ENCODE assay signal across 1 cellular context in genomic region chr20:62794007-62794724, GRCh38.
TF ChIP-seq lines count a peak whose summit lies in the region.

No MANE protein-coding gene starts in this region.

TF ChIP-seq in HepG2, 621 proteins besides CTCF, POLR2A, EP300 and RAD21 (continued from another document and continues in another):
- no peak; the same call in 1 of the 2 replicates for TF ChIP-seq ETS1 (CRISPR knock-in tag; IDR thresholded peaks at IDR 0.05)
- peak; percentile 90 for TF ChIP-seq ZIK1 (CRISPR knock-in tag; IDR thresholded peaks at IDR 0.05; ENCODE audit: borderline replicate concordance, low read depth)
- peak; percentile 88 for TF ChIP-seq ZSCAN29 (CRISPR knock-in tag; conservative IDR thresholded peaks at IDR 0.05)
- TF ChIP-seq MZF1 (CRISPR knock-in tag; IDR thresholded peaks at IDR 0.05; ENCODE audit: borderline replicate concordance) = no peak; the same call in 1 of the 2 replicates
- TF ChIP-seq TIGD3 (CRISPR knock-in tag; IDR thresholded peaks at IDR 0.05; ENCODE audit: borderline replicate concordance) = 0 out of 2 replicates have a peak, but pooled peaks have one; percentile 69
- TF ChIP-seq ARNT2 (CRISPR knock-in tag; IDR thresholded peaks at IDR 0.05; ENCODE audit: low read depth) = peak; percentile 51
- TF ChIP-seq GABPB1 (CRISPR knock-in tag; IDR thresholded peaks at IDR 0.05) = peak; percentile 82
- no peak for TF ChIP-seq ZBTB25 (CRISPR knock-in tag; IDR thresholded peaks at IDR 0.05)
- TF ChIP-seq RFXANK (CRISPR knock-in tag; IDR thresholded peaks at IDR 0.05) = no peak
- no peak for TF ChIP-seq CEBPG (CRISPR knock-in tag; IDR thresholded peaks at IDR 0.05)
- TF ChIP-seq ZFP36L2 (CRISPR knock-in tag; IDR thresholded peaks at IDR 0.05) = no peak
- TF ChIP-seq ZNF503 (CRISPR knock-in tag; IDR thresholded peaks at IDR 0.05) = no peak
- TF ChIP-seq ZBTB46 (CRISPR knock-in tag; IDR thresholded peaks at IDR 0.05; ENCODE audit: borderline replicate concordance) = 0 out of 2 replicates have a peak, but pooled peaks have one; percentile 91
- TF ChIP-seq ADNP (CRISPR knock-in tag; IDR thresholded peaks at IDR 0.05) = no peak; the same call in 1 of the 2 replicates
- no peak for TF ChIP-seq HMG20B (CRISPR knock-in tag; conservative IDR thresholded peaks at IDR 0.05)
- TF ChIP-seq ZBTB2 (CRISPR knock-in tag; IDR thresholded peaks at IDR 0.05; ENCODE audit: low read depth) = no peak; the same call in 1 of the 2 replicates
- no peak; the same call in 1 of the 2 replicates for TF ChIP-seq MLX (CRISPR knock-in tag; IDR thresholded peaks at IDR 0.05)
- no peak for TF ChIP-seq ZHX1 (CRISPR knock-in tag; IDR thresholded peaks at IDR 0.05; ENCODE audit: low read depth)
- TF ChIP-seq SNAI1 (CRISPR knock-in tag; IDR thresholded peaks at IDR 0.05; ENCODE audit: borderline replicate concordance) = peak; percentile 73; the same call in 1 of the 2 replicates
- TF ChIP-seq ZNF292 (CRISPR knock-in tag; IDR thresholded peaks at IDR 0.05; ENCODE audit: borderline replicate concordance, low read depth) = no peak
- TF ChIP-seq JUNB (CRISPR knock-in tag; IDR thresholded peaks at IDR 0.05; ENCODE audit: borderline replicate concordance) = no peak
- TF ChIP-seq ZNF350 (CRISPR knock-in tag; IDR thresholded peaks at IDR 0.05; ENCODE audit: borderline replicate concordance, low read depth) = peak; percentile 50
- TF ChIP-seq ARNT (IDR thresholded peaks at IDR 0.05) = no peak
- TF ChIP-seq ZNF512B (CRISPR knock-in tag; IDR thresholded peaks at IDR 0.05; ENCODE audit: borderline replicate concordance) = no peak
- no peak for TF ChIP-seq TCF7L2 (IDR thresholded peaks at IDR 0.05; ENCODE audit: low read depth, low read length)
- peak; percentile 90 for TF ChIP-seq TAF1 (CRISPR knock-in tag; IDR thresholded peaks at IDR 0.05)
- TF ChIP-seq ZNF414 (CRISPR knock-in tag; IDR thresholded peaks at IDR 0.05) = no peak; the same call in 1 of the 2 replicates
- no peak for TF ChIP-seq HNF4G (IDR thresholded peaks at IDR 0.05; ENCODE audit: borderline replicate concordance, low read depth, low read length)
- peak; percentile 63; the same call in 1 of the 2 replicates for TF ChIP-seq HNF4G (CRISPR knock-in tag; IDR thresholded peaks at IDR 0.05; ENCODE audit: borderline replicate concordance, low read depth)
- TF ChIP-seq CCAR2 (optimal IDR thresholded peaks at IDR 0.05; ENCODE audit: low read depth, low read length) = no peak
- TF ChIP-seq ZNF343 (CRISPR knock-in tag; IDR thresholded peaks at IDR 0.05) = peak; percentile 92
- no peak for TF ChIP-seq XRCC5 (optimal IDR thresholded peaks at IDR 0.05; ENCODE audit: low read length)
- no peak for TF ChIP-seq ZFAT (CRISPR knock-in tag; conservative IDR thresholded peaks at IDR 0.05)
- TF ChIP-seq ZBTB21 (CRISPR knock-in tag; IDR thresholded peaks at IDR 0.05) = no peak; the same call in 1 of the 2 replicates
- TF ChIP-seq ZNF101 (CRISPR knock-in tag; IDR thresholded peaks at IDR 0.05; ENCODE audit: borderline replicate concordance, low read depth) = no peak
- TF ChIP-seq EHMT2 (IDR thresholded peaks at IDR 0.05; ENCODE audit: borderline replicate concordance, low read depth, low read length) = no peak
- TF ChIP-seq ZNF598 (CRISPR knock-in tag; IDR thresholded peaks at IDR 0.05; ENCODE audit: borderline replicate concordance) = no peak; the same call in 1 of the 2 replicates
- peak; percentile 25; the same call in 1 of the 2 replicates for TF ChIP-seq ZBTB4 (CRISPR knock-in tag; IDR thresholded peaks at IDR 0.05; ENCODE audit: borderline replicate concordance)
- 0 out of 2 replicates have a peak, but pooled peaks have one; percentile 83 for TF ChIP-seq ZNF766 (CRISPR knock-in tag; IDR thresholded peaks at IDR 0.05; ENCODE audit: borderline replicate concordance)
